Comparison of ENCODE assay signal across 2 cellular contexts in the genomic region with DNA sequence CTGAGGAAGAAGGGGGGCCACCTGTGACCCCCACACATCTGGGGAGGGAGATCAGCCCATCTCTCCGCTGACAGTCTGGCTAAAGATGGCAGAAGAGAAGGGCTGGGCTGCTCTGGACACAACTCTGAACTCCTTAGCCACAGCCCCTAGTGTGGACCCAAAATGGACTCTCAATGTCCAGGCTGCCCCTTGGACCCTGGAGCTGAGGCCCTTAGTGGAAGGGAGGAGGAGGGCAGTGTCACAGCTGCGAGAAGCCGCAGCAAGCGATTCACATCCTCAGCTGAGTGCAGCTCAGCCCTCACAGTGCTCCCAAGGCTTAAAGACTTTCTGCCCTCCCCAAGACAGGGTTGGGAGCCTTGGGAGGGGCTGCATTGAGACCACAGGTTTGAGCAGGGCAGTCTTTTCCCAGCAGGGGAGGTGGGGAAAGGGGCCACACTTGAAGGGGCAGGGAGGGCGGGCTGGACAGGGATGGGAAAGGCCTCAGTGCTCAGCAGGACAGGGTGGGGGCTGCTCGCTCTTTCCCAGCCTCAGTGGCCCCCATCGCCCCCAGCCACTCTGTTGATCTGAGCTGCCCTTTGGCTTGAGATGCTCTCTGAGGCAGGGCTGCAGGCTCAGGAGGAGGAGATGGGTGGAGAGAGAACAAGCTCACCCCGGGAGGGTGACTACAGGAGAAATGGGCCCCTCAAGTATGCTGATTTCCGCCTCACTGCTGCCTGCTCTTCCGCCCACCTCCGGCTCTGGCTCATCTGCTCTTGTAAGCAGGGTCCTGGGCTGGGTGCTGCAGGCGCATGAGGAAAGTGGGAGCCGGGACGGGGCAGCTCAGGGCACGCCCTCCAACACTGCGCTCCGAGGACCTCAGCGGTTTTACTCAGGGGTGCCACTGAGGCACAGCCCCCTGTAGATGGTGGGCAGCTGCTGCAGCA.
TF ChIP-seq lines count a peak whose summit lies in the region.

No MANE protein-coding gene starts in this region.

TF ChIP-seq in SK-N-SH, 30 proteins besides CTCF, POLR2A, EP300 and RAD21:
- TF ChIP-seq, protein P1, sequence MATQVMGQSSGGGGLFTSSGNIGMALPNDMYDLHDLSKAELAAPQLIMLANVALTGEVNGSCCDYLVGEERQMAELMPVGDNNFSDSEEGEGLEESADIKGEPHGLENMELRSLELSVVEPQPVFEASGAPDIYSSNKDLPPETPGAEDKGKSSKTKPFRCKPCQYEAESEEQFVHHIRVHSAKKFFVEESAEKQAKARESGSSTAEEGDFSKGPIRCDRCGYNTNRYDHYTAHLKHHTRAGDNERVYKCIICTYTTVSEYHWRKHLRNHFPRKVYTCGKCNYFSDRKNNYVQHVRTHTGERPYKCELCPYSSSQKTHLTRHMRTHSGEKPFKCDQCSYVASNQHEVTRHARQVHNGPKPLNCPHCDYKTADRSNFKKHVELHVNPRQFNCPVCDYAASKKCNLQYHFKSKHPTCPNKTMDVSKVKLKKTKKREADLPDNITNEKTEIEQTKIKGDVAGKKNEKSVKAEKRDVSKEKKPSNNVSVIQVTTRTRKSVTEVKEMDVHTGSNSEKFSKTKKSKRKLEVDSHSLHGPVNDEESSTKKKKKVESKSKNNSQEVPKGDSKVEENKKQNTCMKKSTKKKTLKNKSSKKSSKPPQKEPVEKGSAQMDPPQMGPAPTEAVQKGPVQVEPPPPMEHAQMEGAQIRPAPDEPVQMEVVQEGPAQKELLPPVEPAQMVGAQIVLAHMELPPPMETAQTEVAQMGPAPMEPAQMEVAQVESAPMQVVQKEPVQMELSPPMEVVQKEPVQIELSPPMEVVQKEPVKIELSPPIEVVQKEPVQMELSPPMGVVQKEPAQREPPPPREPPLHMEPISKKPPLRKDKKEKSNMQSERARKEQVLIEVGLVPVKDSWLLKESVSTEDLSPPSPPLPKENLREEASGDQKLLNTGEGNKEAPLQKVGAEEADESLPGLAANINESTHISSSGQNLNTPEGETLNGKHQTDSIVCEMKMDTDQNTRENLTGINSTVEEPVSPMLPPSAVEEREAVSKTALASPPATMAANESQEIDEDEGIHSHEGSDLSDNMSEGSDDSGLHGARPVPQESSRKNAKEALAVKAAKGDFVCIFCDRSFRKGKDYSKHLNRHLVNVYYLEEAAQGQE (IDR thresholded peaks at IDR 0.05; ENCODE audit: low read depth, low read length) = no peak
- TF ChIP-seq, protein P2, sequence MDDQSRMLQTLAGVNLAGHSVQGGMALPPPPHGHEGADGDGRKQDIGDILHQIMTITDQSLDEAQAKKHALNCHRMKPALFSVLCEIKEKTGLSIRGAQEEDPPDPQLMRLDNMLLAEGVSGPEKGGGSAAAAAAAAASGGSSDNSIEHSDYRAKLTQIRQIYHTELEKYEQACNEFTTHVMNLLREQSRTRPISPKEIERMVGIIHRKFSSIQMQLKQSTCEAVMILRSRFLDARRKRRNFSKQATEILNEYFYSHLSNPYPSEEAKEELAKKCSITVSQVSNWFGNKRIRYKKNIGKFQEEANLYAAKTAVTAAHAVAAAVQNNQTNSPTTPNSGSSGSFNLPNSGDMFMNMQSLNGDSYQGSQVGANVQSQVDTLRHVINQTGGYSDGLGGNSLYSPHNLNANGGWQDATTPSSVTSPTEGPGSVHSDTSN (IDR thresholded peaks at IDR 0.05) = no peak
- TF ChIP-seq, protein P3, sequence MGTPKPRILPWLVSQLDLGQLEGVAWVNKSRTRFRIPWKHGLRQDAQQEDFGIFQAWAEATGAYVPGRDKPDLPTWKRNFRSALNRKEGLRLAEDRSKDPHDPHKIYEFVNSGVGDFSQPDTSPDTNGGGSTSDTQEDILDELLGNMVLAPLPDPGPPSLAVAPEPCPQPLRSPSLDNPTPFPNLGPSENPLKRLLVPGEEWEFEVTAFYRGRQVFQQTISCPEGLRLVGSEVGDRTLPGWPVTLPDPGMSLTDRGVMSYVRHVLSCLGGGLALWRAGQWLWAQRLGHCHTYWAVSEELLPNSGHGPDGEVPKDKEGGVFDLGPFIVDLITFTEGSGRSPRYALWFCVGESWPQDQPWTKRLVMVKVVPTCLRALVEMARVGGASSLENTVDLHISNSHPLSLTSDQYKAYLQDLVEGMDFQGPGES (IDR thresholded peaks at IDR 0.05; ENCODE audit: low read depth, low read length) = no peak
- TF ChIP-seq, protein P4, sequence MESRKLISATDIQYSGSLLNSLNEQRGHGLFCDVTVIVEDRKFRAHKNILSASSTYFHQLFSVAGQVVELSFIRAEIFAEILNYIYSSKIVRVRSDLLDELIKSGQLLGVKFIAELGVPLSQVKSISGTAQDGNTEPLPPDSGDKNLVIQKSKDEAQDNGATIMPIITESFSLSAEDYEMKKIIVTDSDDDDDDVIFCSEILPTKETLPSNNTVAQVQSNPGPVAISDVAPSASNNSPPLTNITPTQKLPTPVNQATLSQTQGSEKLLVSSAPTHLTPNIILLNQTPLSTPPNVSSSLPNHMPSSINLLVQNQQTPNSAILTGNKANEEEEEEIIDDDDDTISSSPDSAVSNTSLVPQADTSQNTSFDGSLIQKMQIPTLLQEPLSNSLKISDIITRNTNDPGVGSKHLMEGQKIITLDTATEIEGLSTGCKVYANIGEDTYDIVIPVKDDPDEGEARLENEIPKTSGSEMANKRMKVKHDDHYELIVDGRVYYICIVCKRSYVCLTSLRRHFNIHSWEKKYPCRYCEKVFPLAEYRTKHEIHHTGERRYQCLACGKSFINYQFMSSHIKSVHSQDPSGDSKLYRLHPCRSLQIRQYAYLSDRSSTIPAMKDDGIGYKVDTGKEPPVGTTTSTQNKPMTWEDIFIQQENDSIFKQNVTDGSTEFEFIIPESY (IDR thresholded peaks at IDR 0.05; ENCODE audit: borderline replicate concordance, low read depth) = no peak
- no peak for TF ChIP-seq JUND (IDR thresholded peaks at IDR 0.05)
- TF ChIP-seq TEAD4 (IDR thresholded peaks at IDR 0.05; ENCODE audit: borderline replicate concordance, insufficient read depth) = no peak
- TF ChIP-seq FOXM1 (IDR thresholded peaks at IDR 0.05; ENCODE audit: low read depth) = no peak
- TF ChIP-seq ELF1 (IDR thresholded peaks at IDR 0.05) = no peak
- no peak for TF ChIP-seq FOSL2 (IDR thresholded peaks at IDR 0.05; ENCODE audit: borderline replicate concordance, low read depth)
- TF ChIP-seq TCF12 (IDR thresholded peaks at IDR 0.05) = no peak
- no peak for TF ChIP-seq RXRA (IDR thresholded peaks at IDR 0.05; ENCODE audit: borderline replicate concordance, low read depth)
TF ChIP-seq in SK-N-SH: peak in this region for 0.

TF ChIP-seq in SK-N-SH treated with all-trans-retinoic acid at 6 μM for 48 hours, 23 proteins besides CTCF, POLR2A, EP300 and RAD21 (continued from another document):
- TF ChIP-seq ZFP3 (CRISPR knock-in tag; IDR thresholded peaks at IDR 0.05) (no peak), GLIS3 (CRISPR knock-in tag; IDR thresholded peaks at IDR 0.05) (no peak), ESRRG (CRISPR knock-in tag; IDR thresholded peaks at IDR 0.05) (no peak), ZC3H10 (CRISPR knock-in tag; IDR thresholded peaks at IDR 0.05) (no peak), TCF4 (CRISPR knock-in tag; IDR thresholded peaks at IDR 0.05; ENCODE audit: borderline replicate concordance) (no peak), ARNTL (CRISPR knock-in tag; IDR thresholded peaks at IDR 0.05; ENCODE audit: borderline replicate concordance, low read depth) (no peak), PPARA (CRISPR knock-in tag; IDR thresholded peaks at IDR 0.05; ENCODE audit: borderline replicate concordance) (no peak)
- TF ChIP-seq, protein P5, sequence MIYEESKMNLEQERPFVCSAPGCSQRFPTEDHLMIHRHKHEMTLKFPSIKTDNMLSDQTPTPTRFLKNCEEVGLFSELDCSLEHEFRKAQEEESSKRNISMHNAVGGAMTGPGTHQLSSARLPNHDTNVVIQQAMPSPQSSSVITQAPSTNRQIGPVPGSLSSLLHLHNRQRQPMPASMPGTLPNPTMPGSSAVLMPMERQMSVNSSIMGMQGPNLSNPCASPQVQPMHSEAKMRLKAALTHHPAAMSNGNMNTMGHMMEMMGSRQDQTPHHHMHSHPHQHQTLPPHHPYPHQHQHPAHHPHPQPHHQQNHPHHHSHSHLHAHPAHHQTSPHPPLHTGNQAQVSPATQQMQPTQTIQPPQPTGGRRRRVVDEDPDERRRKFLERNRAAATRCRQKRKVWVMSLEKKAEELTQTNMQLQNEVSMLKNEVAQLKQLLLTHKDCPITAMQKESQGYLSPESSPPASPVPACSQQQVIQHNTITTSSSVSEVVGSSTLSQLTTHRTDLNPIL (CRISPR knock-in tag; IDR thresholded peaks at IDR 0.05; ENCODE audit: low read depth) = no peak
- TF ChIP-seq, protein P6, sequence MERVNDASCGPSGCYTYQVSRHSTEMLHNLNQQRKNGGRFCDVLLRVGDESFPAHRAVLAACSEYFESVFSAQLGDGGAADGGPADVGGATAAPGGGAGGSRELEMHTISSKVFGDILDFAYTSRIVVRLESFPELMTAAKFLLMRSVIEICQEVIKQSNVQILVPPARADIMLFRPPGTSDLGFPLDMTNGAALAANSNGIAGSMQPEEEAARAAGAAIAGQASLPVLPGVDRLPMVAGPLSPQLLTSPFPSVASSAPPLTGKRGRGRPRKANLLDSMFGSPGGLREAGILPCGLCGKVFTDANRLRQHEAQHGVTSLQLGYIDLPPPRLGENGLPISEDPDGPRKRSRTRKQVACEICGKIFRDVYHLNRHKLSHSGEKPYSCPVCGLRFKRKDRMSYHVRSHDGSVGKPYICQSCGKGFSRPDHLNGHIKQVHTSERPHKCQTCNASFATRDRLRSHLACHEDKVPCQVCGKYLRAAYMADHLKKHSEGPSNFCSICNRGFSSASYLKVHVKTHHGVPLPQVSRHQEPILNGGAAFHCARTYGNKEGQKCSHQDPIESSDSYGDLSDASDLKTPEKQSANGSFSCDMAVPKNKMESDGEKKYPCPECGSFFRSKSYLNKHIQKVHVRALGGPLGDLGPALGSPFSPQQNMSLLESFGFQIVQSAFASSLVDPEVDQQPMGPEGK (CRISPR knock-in tag; IDR thresholded peaks at IDR 0.05; ENCODE audit: borderline replicate concordance) = no peak
